18 cellular contexts compared by ENCODE assay signal in genomic region chr2:28997847-28998735, GRCh38. TPM values are rescaled to one million over a fixed set of nuclear protein-coding genes. Genes with fewer than 3 reads are reported as not detected.
A peak's percentile ranks its signal among the peaks of the same experiment; 100 is the strongest.
DNase-seq lines count a peak whose midpoint lies in the region; ATAC-seq and TF ChIP-seq lines count a peak whose summit lies in the region.
"Had no signal": no experiment of that assay in that cellular context is flagged by ENCODE, and none has a peak within 500 bp of the region (broad histone marks: within the 10 kb centered on the region; RNA-seq: fewer than 3 reads in every experiment).

No MANE protein-coding gene starts in this region.

- H3K79me2 ChIP-seq in GM23338 (replicated peaks; ENCODE audit: insufficient read depth), result no peaks in the 10 kb centered on the region

- CTCF ChIA-PET in activated naive CD4-positive, alpha-beta T cell treated with anti-CD3 and anti-CD28 coated beads, Interleukin-2, amount 10 ng/mL, durations not matched to agents 7 days and 5 days (lab: Charles Lee), result no interaction called here

- TF ChIP-seq CTCF in left ventricle myocardium inferior (IDR thresholded peaks at IDR 0.05; ENCODE audit: borderline replicate concordance) (no peak), GM23338 (conservative IDR thresholded peaks at IDR 0.05; ENCODE audit: low read depth in 2 of 2) (no peak)

- H4K20me1 ChIP-seq in GM23338 (replicated peaks; ENCODE audit: insufficient read depth), result no peaks in the 10 kb centered on the region
- H4K20me1 ChIP-seq: BLaER1 had no signal

- H3K4me3 Mint-ChIP-seq in dendritic cell treated with granulocyte-macrophage colony-stimulating factor and Interleukin-4, amounts not matched to agents 40 ng/mL and 50 ng/mL, for 4 days, result no peak overlapping the region
- no peak overlapping the region for H3K4me3 Mint-ChIP-seq in natural killer cell treated with Interleukin-12 subunit alpha and Interleukin-12 subunit beta and Interleukin-15 and Interleukin-18, amount 100 ng/mL, for 72 hours
- no peak overlapping the region for H3K4me3 Mint-ChIP-seq in activated naive CD4-positive, alpha-beta T cell treated with anti-CD3 and anti-CD28 coated beads, Interleukin-2, amount 10 ng/mL, durations not matched to agents 7 days and 5 days
- no peak overlapping the region for H3K4me3 Mint-ChIP-seq in GM23338
- H3K4me3 Mint-ChIP-seq: HFFc6 had no signal

- H3K4me2 ChIP-seq in GM23338, result no peak overlapping the region
- H3K4me2 ChIP-seq: BLaER1 had no signal

- H3K27me3 ChIP-seq in left ventricle myocardium inferior (ENCODE audit: low read depth), result no peaks in the 10 kb centered on the region
- H3K27me3 ChIP-seq in GM23338 (ENCODE audit: insufficient read depth), result no peaks in the 10 kb centered on the region
- H3K27me3 ChIP-seq: BLaER1 had no signal

- no peaks in the 10 kb centered on the region for H3K36me3 ChIP-seq in left ventricle myocardium inferior
- H3K36me3 ChIP-seq in GM23338 (ENCODE audit: insufficient read depth), result no peaks in the 10 kb centered on the region
- H3K36me3 ChIP-seq: BLaER1 had no signal

- DNase-seq in Right ventricle myocardium superior, result peak; percentile 33
- no peak for DNase-seq in left ventricle myocardium inferior
- DNase-seq in natural killer cell treated with Interleukin-12 subunit alpha and Interleukin-12 subunit beta and Interleukin-15 and Interleukin-18, amount 100 ng/mL, for 72 hours (ENCODE audit: low spot score), result no peak
- no peak for DNase-seq in activated naive CD4-positive, alpha-beta T cell treated with anti-CD3 and anti-CD28 coated beads, Interleukin-2, amount 10 ng/mL, durations not matched to agents 7 days and 5 days
- no peak for DNase-seq in GM23338 (ENCODE audit: low spot score)
- no peak for DNase-seq in COLO668 (lab: John Stamatoyannopoulos, UW; ENCODE audit: unreplicated experiment)
- DNase-seq: 8988T, DMS153, KG1, NCI-H1417 treated with DMSO at 0.1 percent for 48 hours, NCI-H2029 treated with DMSO at 0.1 percent for 48 hours had no signal

- H3K27me3 Mint-ChIP-seq in dendritic cell treated with granulocyte-macrophage colony-stimulating factor and Interleukin-4, amounts not matched to agents 40 ng/mL and 50 ng/mL, for 4 days, result peaks cover 3% of the 10 kb centered on the region
- no peaks in the 10 kb centered on the region for H3K27me3 Mint-ChIP-seq in natural killer cell treated with Interleukin-12 subunit alpha and Interleukin-12 subunit beta and Interleukin-15 and Interleukin-18, amount 100 ng/mL, for 72 hours
- H3K27me3 Mint-ChIP-seq in activated naive CD4-positive, alpha-beta T cell treated with anti-CD3 and anti-CD28 coated beads, Interleukin-2, amount 10 ng/mL, durations not matched to agents 7 days and 5 days, result peaks cover 37% of the 10 kb centered on the region
- peaks cover 10% of the 10 kb centered on the region for H3K27me3 Mint-ChIP-seq in GM23338 (ENCODE audit: insufficient read depth, low read depth, poor library complexity)

- intact Hi-C loops in Right ventricle myocardium superior (cut with DNase I) (no loop called here), left ventricle myocardium inferior (cut with micrococcal nuclease) (no loop called here)
- intact Hi-C loops in dendritic cell treated with granulocyte-macrophage colony-stimulating factor and Interleukin-4, amounts not matched to agents 40 ng/mL and 50 ng/mL, for 4 days (cut with micrococcal nuclease), result loop anchor here (10.0 kb wide), 1 partner anchor 497 kb away; no protein-coding TSS in a partner anchor

- no peaks in the 10 kb centered on the region for H3K9me3 ChIP-seq in left ventricle myocardium inferior (replicated peaks)
- H3K9me3 ChIP-seq: BLaER1 had no signal

- ATAC-seq in Right ventricle myocardium superior (ENCODE audit: poor library complexity) (no peak), GM23338 (no peak), GM19452 (IDR thresholded peaks at IDR 0.05; ENCODE audit: unreplicated experiment) (no peak)
- ATAC-seq in natural killer cell treated with Interleukin-12 subunit alpha and Interleukin-12 subunit beta and Interleukin-15 and Interleukin-18, amount 100 ng/mL, for 72 hours, result no peak
- ATAC-seq: Panc1 had no signal

- no peak overlapping the region for H3K4me3 ChIP-seq in left ventricle myocardium inferior
- no peak overlapping the region for H3K4me3 ChIP-seq in GM23338
- H3K4me3 ChIP-seq: BLaER1, SK-N-MC had no signal

- no peaks in the 10 kb centered on the region for H3K36me3 Mint-ChIP-seq in dendritic cell treated with granulocyte-macrophage colony-stimulating factor and Interleukin-4, amounts not matched to agents 40 ng/mL and 50 ng/mL, for 4 days (ENCODE audit: low read depth)
- no peaks in the 10 kb centered on the region for H3K36me3 Mint-ChIP-seq in natural killer cell treated with Interleukin-12 subunit alpha and Interleukin-12 subunit beta and Interleukin-15 and Interleukin-18, amount 100 ng/mL, for 72 hours
- no peaks in the 10 kb centered on the region for H3K36me3 Mint-ChIP-seq in activated naive CD4-positive, alpha-beta T cell treated with anti-CD3 and anti-CD28 coated beads, Interleukin-2, amount 10 ng/mL, durations not matched to agents 7 days and 5 days
- H3K36me3 Mint-ChIP-seq in GM23338 (ENCODE audit: low read depth), result no peaks in the 10 kb centered on the region

- H3K27ac Mint-ChIP-seq in dendritic cell treated with granulocyte-macrophage colony-stimulating factor and Interleukin-4, amounts not matched to agents 40 ng/mL and 50 ng/mL, for 4 days, result peak overlapping the region; percentile 75
- H3K27ac Mint-ChIP-seq in natural killer cell treated with Interleukin-12 subunit alpha and Interleukin-12 subunit beta and Interleukin-15 and Interleukin-18, amount 100 ng/mL, for 72 hours, result peak overlapping the region; percentile 6 to 16
- H3K27ac Mint-ChIP-seq in activated naive CD4-positive, alpha-beta T cell treated with anti-CD3 and anti-CD28 coated beads, Interleukin-2, amount 10 ng/mL, durations not matched to agents 7 days and 5 days, result no peak overlapping the region
- no peak overlapping the region for H3K27ac Mint-ChIP-seq in GM23338
- H3K27ac Mint-ChIP-seq: HFFc6 had no signal

- peaks cover 8% of the 10 kb centered on the region for H3K4me1 ChIP-seq in left ventricle myocardium inferior
- H3K4me1 ChIP-seq in GM23338 (ENCODE audit: insufficient read depth), result no peaks in the 10 kb centered on the region; the same call in 1 of the 2 replicates

- no peaks in the 10 kb centered on the region for H3F3A ChIP-seq in GM23338 (replicated peaks; ENCODE audit: low read depth)

- no peak overlapping the region for H3K27ac ChIP-seq in left ventricle myocardium inferior (replicated peaks)
- no peak overlapping the region for H3K27ac ChIP-seq in GM23338 (ENCODE audit: low read depth)
- H3K27ac ChIP-seq: BLaER1, SK-N-MC had no signal

- H2AFZ ChIP-seq in GM23338, result no peak overlapping the region

- no peaks in the 10 kb centered on the region for H3K9me3 Mint-ChIP-seq in dendritic cell treated with granulocyte-macrophage colony-stimulating factor and Interleukin-4, amounts not matched to agents 40 ng/mL and 50 ng/mL, for 4 days
- H3K9me3 Mint-ChIP-seq in natural killer cell treated with Interleukin-12 subunit alpha and Interleukin-12 subunit beta and Interleukin-15 and Interleukin-18, amount 100 ng/mL, for 72 hours, result no peaks in the 10 kb centered on the region
- no peaks in the 10 kb centered on the region for H3K9me3 Mint-ChIP-seq in activated naive CD4-positive, alpha-beta T cell treated with anti-CD3 and anti-CD28 coated beads, Interleukin-2, amount 10 ng/mL, durations not matched to agents 7 days and 5 days
- no peaks in the 10 kb centered on the region; the same call in 2 of the 3 replicates for H3K9me3 Mint-ChIP-seq in GM23338
- H3K9me3 Mint-ChIP-seq: HFFc6 had no signal

- H3K9me2 ChIP-seq in GM23338 (ENCODE audit: insufficient read depth), result no peaks in the 10 kb centered on the region

- peaks cover 89% of the 10 kb centered on the region for H3K4me1 Mint-ChIP-seq in dendritic cell treated with granulocyte-macrophage colony-stimulating factor and Interleukin-4, amounts not matched to agents 40 ng/mL and 50 ng/mL, for 4 days (ENCODE audit: low read depth)
- H3K4me1 Mint-ChIP-seq in natural killer cell treated with Interleukin-12 subunit alpha and Interleukin-12 subunit beta and Interleukin-15 and Interleukin-18, amount 100 ng/mL, for 72 hours (ENCODE audit: low read depth in 2 of 2), result peaks cover 22 to 26% of the 10 kb centered on the region in 2 donors
- peaks cover 26% of the 10 kb centered on the region for H3K4me1 Mint-ChIP-seq in activated naive CD4-positive, alpha-beta T cell treated with anti-CD3 and anti-CD28 coated beads, Interleukin-2, amount 10 ng/mL, durations not matched to agents 7 days and 5 days
- H3K4me1 Mint-ChIP-seq in GM23338, result peaks cover 5% of the 10 kb centered on the region; the same call in 2 of the 3 replicates

TF ChIP-seq in GM23338, 12 proteins besides CTCF, POLR2A, EP300 and RAD21 (continues in another document):
- TF ChIP-seq ZNF114 (CRISPR knock-in tag; IDR thresholded peaks at IDR 0.05) (no peak), STAT1 (IDR thresholded peaks at IDR 0.05; ENCODE audit: unreplicated experiment) (no peak), EZH2phosphoT487 (IDR thresholded peaks at IDR 0.05; ENCODE audit: unreplicated experiment) (no peak), POLR2AphosphoS5 (IDR thresholded peaks at IDR 0.05; ENCODE audit: low read depth) (no peak)

RNA-seq across cellular contexts. Expression of gene TOGARAM2, which starts 17.0 kb away (rescaled TPM):
- total RNA-seq in Right ventricle myocardium superior (42.8 TPM), left ventricle myocardium inferior (51.9 TPM)
- 1 to 10 TPM; 6.8 to 7.7 TPM for total RNA-seq in natural killer cell treated with Interleukin-12 subunit alpha and Interleukin-12 subunit beta and Interleukin-15 and Interleukin-18, amount 100 ng/mL, for 72 hours
- 0.47 and 1.8 TPM in 2 replicates for total RNA-seq in GM23338 (2014; rRNA removed; shearing (Covaris generic))
- 1.8 and 2.4 TPM in 2 replicates for polyA plus RNA-seq in GM23338 (2016; fragmentation: Nextera tagmentation; extraction: Ambion mirVana)
- total RNA-seq: HFFc6, NCI-H460 had no signal

Comparison
In these comparisons a context has a peak if more than half of its experiments do, and no peak if none do; other contexts are left out.
1. H3K27ac Mint-ChIP-seq: peak in dendritic cell treated with granulocyte-macrophage colony-stimulating factor and Interleukin-4, amounts not matched to agents 40 ng/mL and 50 ng/mL, for 4 days (single experiment) and natural killer cell treated with Interleukin-12 subunit alpha and Interleukin-12 subunit beta and Interleukin-15 and Interleukin-18, amount 100 ng/mL, for 72 hours (2 of 2); none in activated naive CD4-positive, alpha-beta T cell treated with anti-CD3 and anti-CD28 coated beads, Interleukin-2, amount 10 ng/mL, durations not matched to agents 7 days and 5 days (single experiment) and GM23338 (single experiment).